In genomic region chr1:167766538-167766937, GRCh38 we compare ENCODE assay signal across 20 cellular contexts. TPM values are rescaled to one million over a fixed set of nuclear protein-coding genes. Genes with fewer than 3 reads are reported as not detected.
DNase-seq lines count a peak whose midpoint lies in the region; ATAC-seq and TF ChIP-seq lines count a peak whose summit lies in the region.
"Had no signal": no experiment of that assay in that cellular context is flagged by ENCODE, and none has a peak within 500 bp of the region (broad histone marks: within the 10 kb centered on the region; RNA-seq: fewer than 3 reads in every experiment).

No MANE protein-coding gene starts in this region.

- intact Hi-C loops in mammary epithelial cell (cut with micrococcal nuclease) = no loop called here
- intact Hi-C loops in MCF 10A (cut with micrococcal nuclease) = no loop called here

- TF ChIP-seq CTCF in mammary epithelial cell (conservative IDR thresholded peaks at IDR 0.05 in 1 of 2, IDR thresholded peaks at IDR 0.05 in 1 of 2; ENCODE audit: extremely low read depth in 1 of 2, insufficient read depth in 1 of 2, low read depth in 1 of 2, low read length in 2 of 2) (no peak), MCF 10A (IDR thresholded peaks at IDR 0.05; ENCODE audit: unreplicated experiment) (no peak), endothelial cell (IDR thresholded peaks at IDR 0.05; ENCODE audit: unreplicated experiment) (no peak)

- dilution Hi-C loops in mammary epithelial cell (cut with HindIII; ENCODE audit: low sequenced_read_pairs) = loop anchor here (5.0 kb wide), 1 partner anchor 36 kb away; no protein-coding TSS in a partner anchor

- no peaks in the 10 kb centered on the region for H3K27me3 Mint-ChIP-seq in MCF 10A (ENCODE audit: insufficient read depth, unreplicated experiment)
- H3K27me3 Mint-ChIP-seq in endothelial cell (ENCODE audit: unreplicated experiment) = peaks cover 8% of the 10 kb centered on the region
- H3K27me3 Mint-ChIP-seq: CD4-positive, alpha-beta T cell had no signal

- H3K79me2 ChIP-seq in mammary epithelial cell (ENCODE audit: insufficient read depth, low read length) = peaks cover 85% of the 10 kb centered on the region

- H3K27ac Mint-ChIP-seq in MCF 10A (ENCODE audit: low read depth, unreplicated experiment) (no peak overlapping the region), endothelial cell (ENCODE audit: unreplicated experiment) (no peak overlapping the region)
- H3K27ac Mint-ChIP-seq: CD4-positive, alpha-beta T cell had no signal

- CTCF ChIA-PET in mammary epithelial cell (lab: Charles Lee; ENCODE audit: low non-redundant PET) = interaction anchor here (0.7 kb wide), 1 partner anchor 52 kb away, joined by 3 read pairs; no protein-coding TSS in a partner anchor
- CTCF ChIA-PET in MCF 10A (lab: Yijun Ruan, JAX) = no interaction called here
- CTCF ChIA-PET in HEK293T (lab: Yijun Ruan, JAX) = no interaction called here

- no peak overlapping the region for H3K4me3 ChIP-seq in mammary epithelial cell (replicated peaks in 1 of 3; ENCODE audit: insufficient read depth in 1 of 3, low read depth in 2 of 3, low read length in 3 of 3)
- H3K4me3 ChIP-seq: A549 had no signal

- H3K27me3 ChIP-seq in mammary epithelial cell (ENCODE audit: insufficient read depth, low read length) = no peaks in the 10 kb centered on the region

- DNase-seq in mammary epithelial cell (peak; percentile 55), MCF 10A (ENCODE audit: unreplicated experiment) (no peak), endothelial cell (ENCODE audit: low spot score) (no peak), kidney tubule cell (ENCODE audit: low spot score) (peak; percentile 27), cortex of kidney (lab: John Stamatoyannopoulos, UW) (no peak), HEK293T (ENCODE audit: extremely low spot score) (no peak)
- DNase-seq: AML-193; Caco-2; CD4-positive, alpha-beta T cell; DMS153; DMS79; GDM1; GOT3; H7; IMR-90 had no signal

- H3K9me3 ChIP-seq in mammary epithelial cell (replicated peaks; ENCODE audit: insufficient read depth, low read length) = no peaks in the 10 kb centered on the region
- H3K9me3 ChIP-seq: A549, Caco-2 had no signal

- H2AFZ ChIP-seq in mammary epithelial cell (ENCODE audit: low read depth, low read length) = no peak overlapping the region

- WGBS in mammary epithelial cell (ENCODE audit: low coverage, missing lambda C conversion rate) = 51% methylated on average over 2 of the region's 2 CpGs

- in situ Hi-C loops in mammary epithelial cell (cut with MboI; ENCODE audit: low sequenced_read_pairs in 2 of 2) = no loop called here

- H3K9me3 Mint-ChIP-seq in MCF 10A (ENCODE audit: unreplicated experiment) (no peaks in the 10 kb centered on the region), endothelial cell (ENCODE audit: unreplicated experiment) (no peaks in the 10 kb centered on the region)
- H3K9me3 Mint-ChIP-seq: CD4-positive, alpha-beta T cell had no signal

- H3K36me3 Mint-ChIP-seq in MCF 10A (ENCODE audit: insufficient read depth, unreplicated experiment) (peaks cover 48% of the 10 kb centered on the region), endothelial cell (ENCODE audit: low read depth, unreplicated experiment) (peaks cover 70% of the 10 kb centered on the region)

- peaks cover 19% of the 10 kb centered on the region for H3K4me1 Mint-ChIP-seq in MCF 10A (ENCODE audit: insufficient read depth, unreplicated experiment)
- peaks cover 61% of the 10 kb centered on the region for H3K4me1 Mint-ChIP-seq in endothelial cell (ENCODE audit: unreplicated experiment)

- POLR2A ChIA-PET in MCF 10A (lab: Yijun Ruan, JAX) (interaction anchor here (1.5 to 1.6 kb wide), 2 partner anchors 10 to 17 kb away, joined by 3 to 5 read pairs; no protein-coding TSS in a partner anchor), HEK293T (lab: Yijun Ruan, JAX) (no interaction called here)

- ATAC-seq in HG03025 (IDR thresholded peaks at IDR 0.05; ENCODE audit: low FRiP score, unreplicated experiment) = no peak
- ATAC-seq: A549, HCT116 had no signal

- no TSS peak for BruUV-seq in mammary epithelial cell (replicated peaks; lab: Mats Ljungman, UMichigan)
- no TSS peak for BruUV-seq in MCF 10A (replicated peaks; lab: Mats Ljungman, UMichigan)

- no peak overlapping the region for H3K9ac ChIP-seq in mammary epithelial cell (ENCODE audit: insufficient read depth, low read length)

- H3K36me3 ChIP-seq in mammary epithelial cell (ENCODE audit: insufficient read depth, low read length) = peaks cover 23% of the 10 kb centered on the region

- H3K27ac ChIP-seq in mammary epithelial cell (ENCODE audit: insufficient read depth, low read depth, low read length) = no peak overlapping the region
- H3K27ac ChIP-seq: 22Rv1, A549, C4-2B had no signal

- no peak overlapping the region for H3K4me2 ChIP-seq in mammary epithelial cell (ENCODE audit: insufficient read depth, low read depth, low read length)
- H3K4me2 ChIP-seq: A549 had no signal

- H4K20me1 ChIP-seq in mammary epithelial cell (ENCODE audit: insufficient read depth, low read length) = no peaks in the 10 kb centered on the region

- H3K4me3 Mint-ChIP-seq in MCF 10A (ENCODE audit: unreplicated experiment) = no peak overlapping the region
- H3K4me3 Mint-ChIP-seq in endothelial cell (ENCODE audit: unreplicated experiment) = peak overlapping the region; percentile 18
- H3K4me3 Mint-ChIP-seq: CD4-positive, alpha-beta T cell had no signal

- peaks cover 51% of the 10 kb centered on the region for H3K4me1 ChIP-seq in mammary epithelial cell (ENCODE audit: insufficient read depth, low read length)

TF ChIP-seq in HEK293T, 16 proteins besides CTCF, POLR2A, EP300 and RAD21:
- TF ChIP-seq TARDBP (IDR thresholded peaks at IDR 0.05) (no peak), ELF4 (IDR thresholded peaks at IDR 0.05) (no peak), FOXK2 (IDR thresholded peaks at IDR 0.05) (no peak), LEF1 (IDR thresholded peaks at IDR 0.05; ENCODE audit: borderline replicate concordance) (no peak), L3MBTL2 (conservative IDR thresholded peaks at IDR 0.05) (no peak), SP1 (IDR thresholded peaks at IDR 0.05) (no peak), ARNT (IDR thresholded peaks at IDR 0.05) (no peak), SUZ12 (IDR thresholded peaks at IDR 0.05) (no peak), ZNF384 (IDR thresholded peaks at IDR 0.05) (no peak), FOXA1 (IDR thresholded peaks at IDR 0.05) (no peak), FOXM1 (IDR thresholded peaks at IDR 0.05; ENCODE audit: borderline replicate concordance) (no peak), HDGF (IDR thresholded peaks at IDR 0.05; ENCODE audit: borderline replicate concordance) (no peak), BHLHE40 (IDR thresholded peaks at IDR 0.05; ENCODE audit: borderline replicate concordance) (no peak), PKNOX1 (IDR thresholded peaks at IDR 0.05) (no peak), CTBP1 (IDR thresholded peaks at IDR 0.05; ENCODE audit: borderline replicate concordance) (no peak), NFRKB (IDR thresholded peaks at IDR 0.05) (no peak)

RNA-seq across cellular contexts. Expression of gene MPZL1, which starts 44.8 kb away (rescaled TPM):
- total RNA-seq in mammary epithelial cell (100 to 1,000 TPM; 148 to 227 TPM), MCF 10A (2022) (164 and 169 TPM in 2 replicates), endothelial cell (ENCODE audit: unreplicated experiment) (441 TPM)
- 107 TPM for polyA plus RNA-seq in mammary epithelial cell
- polyA minus RNA-seq in mammary epithelial cell = 148 TPM

Comparison
In these comparisons a context has a peak if more than half of its experiments do, and no peak if none do; other contexts are left out.
1. DNase-seq: peak in mammary epithelial cell (single experiment) and kidney tubule cell (single experiment); none in MCF 10A (single experiment), endothelial cell (single experiment), cortex of kidney (single experiment) and HEK293T (single experiment).